Comparison of ENCODE assay signal across 16 cellular contexts in the genomic region with DNA sequence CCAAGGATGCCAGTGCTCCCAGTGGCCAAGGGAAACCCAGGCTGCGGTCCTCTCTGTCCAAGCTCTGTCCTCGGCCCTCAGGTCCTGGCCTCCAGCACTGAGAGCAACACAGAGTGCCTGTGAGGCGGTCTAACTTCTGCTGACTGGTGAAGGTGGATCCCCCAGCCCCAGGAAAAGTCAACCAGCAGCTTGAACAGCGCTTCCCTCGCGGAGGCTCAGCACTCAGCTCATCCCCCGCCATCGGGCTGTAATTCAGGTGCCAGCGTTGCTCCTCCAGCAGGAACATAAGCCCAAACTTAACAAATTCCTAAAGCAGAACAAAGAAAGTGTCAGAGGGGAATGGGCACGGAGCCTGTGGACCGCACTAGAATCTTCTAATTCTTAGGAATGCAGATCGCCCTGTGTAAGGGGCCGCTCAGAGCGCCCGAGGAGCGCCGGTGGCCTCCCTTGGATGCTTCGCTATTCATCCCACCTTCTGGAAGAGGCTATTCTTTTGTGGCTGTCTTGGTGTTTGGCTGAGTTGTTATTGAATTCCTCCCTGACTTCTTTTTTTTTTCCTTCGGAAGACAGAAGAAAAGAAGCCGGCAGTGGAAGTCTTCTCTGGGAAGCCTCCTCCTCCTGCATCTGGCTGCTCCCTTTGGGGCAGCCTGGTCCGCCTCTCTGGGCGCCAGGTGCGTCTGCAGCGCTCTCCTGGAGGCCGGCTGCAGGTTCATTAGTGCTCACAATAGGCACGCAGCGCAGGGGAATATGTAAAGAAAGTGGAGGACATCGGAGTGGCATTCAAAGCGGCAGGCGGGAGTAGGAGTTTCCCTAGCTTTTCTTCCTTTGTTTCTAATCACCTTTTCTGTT.
DNase-seq lines count a peak whose midpoint lies in the region; ATAC-seq lines count a peak whose summit lies in the region.
"Had no signal": no experiment of that assay in that cellular context is flagged by ENCODE, and none has a peak within 500 bp of the region (broad histone marks: within the 10 kb centered on the region; RNA-seq: fewer than 3 reads in every experiment).

No MANE protein-coding gene starts in this region.

- H3K4me1 Mint-ChIP-seq in activated CD8-positive, alpha-beta memory T cell treated with anti-CD3 and anti-CD28 coated beads, Interleukin-2, amount 10 ng/mL, durations not matched to agents 7 days and 5 days: no peaks in the 10 kb centered on the region
- H3K4me1 Mint-ChIP-seq: memory B cell had no signal

- peaks cover 2% of the 10 kb centered on the region for H3K27me3 Mint-ChIP-seq in activated CD8-positive, alpha-beta memory T cell treated with anti-CD3 and anti-CD28 coated beads, Interleukin-2, amount 10 ng/mL, durations not matched to agents 7 days and 5 days
- H3K27me3 Mint-ChIP-seq: memory B cell had no signal

- peak; percentile 40 for ATAC-seq in left lobe of liver
- ATAC-seq in activated CD8-positive, alpha-beta memory T cell treated with anti-CD3 and anti-CD28 coated beads, Interleukin-2, amount 10 ng/mL, durations not matched to agents 7 days and 5 days: no peak

- H3K36me3 Mint-ChIP-seq in activated CD8-positive, alpha-beta memory T cell treated with anti-CD3 and anti-CD28 coated beads, Interleukin-2, amount 10 ng/mL, durations not matched to agents 7 days and 5 days: no peaks in the 10 kb centered on the region
- H3K36me3 Mint-ChIP-seq: memory B cell had no signal

- peaks cover 3% of the 10 kb centered on the region for H3K9me3 Mint-ChIP-seq in activated CD8-positive, alpha-beta memory T cell treated with anti-CD3 and anti-CD28 coated beads, Interleukin-2, amount 10 ng/mL, durations not matched to agents 7 days and 5 days (ENCODE audit: low read depth)
- H3K9me3 Mint-ChIP-seq: activated T-helper 2 cell treated with anti-CD3 and anti-CD28 coated beads, Interferon-gamma antibody, Interleukin-2, Interleukin-4, amounts not matched to agents 10 μg/mL and 5 μg/mL and 100 μg/mL, durations not matched to agents 14 hours and 24 hours and 36 hours had no signal

- H3K27ac Mint-ChIP-seq in activated CD8-positive, alpha-beta memory T cell treated with anti-CD3 and anti-CD28 coated beads, Interleukin-2, amount 10 ng/mL, durations not matched to agents 7 days and 5 days: no peak overlapping the region
- H3K27ac Mint-ChIP-seq: activated T-helper 2 cell treated with anti-CD3 and anti-CD28 coated beads, Interferon-gamma antibody, Interleukin-2, Interleukin-4, amounts not matched to agents 10 μg/mL and 5 μg/mL and 100 μg/mL, durations not matched to agents 14 hours and 24 hours and 36 hours; memory B cell had no signal

- peak; percentile 88 for DNase-seq in DMS53 (lab: John Stamatoyannopoulos, UW)
- peak; percentile 69 for DNase-seq in NCI-H345 (lab: John Stamatoyannopoulos, UW)
- peak; percentile 60 for DNase-seq in ecto neural progenitor cell (ENCODE audit: low spot score)
- no peak for DNase-seq in left lobe of liver (ENCODE audit: low spot score)
- no peak for DNase-seq in ureter (ENCODE audit: low spot score)
- no peak for DNase-seq in OCI-M1 (lab: John Stamatoyannopoulos, UW)
- no peak for DNase-seq in activated CD8-positive, alpha-beta memory T cell treated with anti-CD3 and anti-CD28 coated beads, Interleukin-2, amount 10 ng/mL, durations not matched to agents 7 days and 5 days
- DNase-seq in 8988T: no peak
- DNase-seq: activated CD4-positive, alpha-beta T cell treated with anti-CD3 and anti-CD28 coated beads, Interleukin-2, amount 50 U/mL, for 48 hours; head of caudate nucleus; Kasumi-1; NCI-H2081; stimulated activated CD4-positive, alpha-beta T cell treated with anti-CD3 and anti-CD28 coated beads, Interleukin-2, amount 100 ng/mL, for 24 hours; uterus had no signal

- no peak overlapping the region for H3K4me3 Mint-ChIP-seq in activated CD8-positive, alpha-beta memory T cell treated with anti-CD3 and anti-CD28 coated beads, Interleukin-2, amount 10 ng/mL, durations not matched to agents 7 days and 5 days
- H3K4me3 Mint-ChIP-seq: memory B cell had no signal

- CTCF ChIA-PET in activated CD8-positive, alpha-beta memory T cell treated with anti-CD3 and anti-CD28 coated beads, Interleukin-2, amount 10 ng/mL, durations not matched to agents 7 days and 5 days (lab: Charles Lee): no interaction called here

Comparison
In these comparisons a context has a peak if more than half of its experiments do, and no peak if none do; other contexts are left out.
1. DNase-seq: peak in DMS53 (single experiment), NCI-H345 (single experiment) and ecto neural progenitor cell (single experiment); none in left lobe of liver (single experiment), ureter (single experiment), OCI-M1 (single experiment), activated CD8-positive, alpha-beta memory T cell treated with anti-CD3 and anti-CD28 coated beads, Interleukin-2, amount 10 ng/mL, durations not matched to agents 7 days and 5 days (single experiment) and 8988T (single experiment).